In the genomic region with DNA sequence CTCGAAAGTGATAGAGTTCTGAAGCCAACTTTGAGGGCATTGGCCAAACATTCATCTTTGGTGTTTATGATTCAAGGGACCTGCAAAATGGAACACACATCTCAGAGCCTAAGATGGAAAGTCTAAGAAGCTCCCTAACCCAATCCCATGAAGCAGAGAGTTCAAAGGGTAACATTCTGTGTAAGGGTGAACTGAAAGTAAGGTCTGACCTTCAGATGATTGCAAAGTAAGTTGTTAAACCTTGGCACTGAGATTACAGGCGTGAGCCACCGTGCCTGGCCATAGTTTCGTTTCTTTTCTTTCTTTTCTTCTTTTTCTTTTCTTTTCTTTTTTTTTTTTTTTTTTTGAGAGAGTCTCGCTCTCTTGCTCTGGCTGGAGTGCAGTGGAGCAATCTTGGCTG, we compare ENCODE assay signal across 19 cellular contexts. TPM values are rescaled to one million over a fixed set of nuclear protein-coding genes. Genes with fewer than 3 reads are reported as not detected.
DNase-seq lines count a peak whose midpoint lies in the region; ATAC-seq lines count a peak whose summit lies in the region.
"Had no signal": no experiment of that assay in that cellular context is flagged by ENCODE, and none has a peak within 500 bp of the region (broad histone marks: within the 10 kb centered on the region; RNA-seq: fewer than 3 reads in every experiment).

No MANE protein-coding gene starts in this region.

- peaks cover 15% of the 10 kb centered on the region for H3K36me3 Mint-ChIP-seq in T-helper 2 cell treated with Interferon-gamma antibody and Interleukin-4, amounts not matched to agents 5 μg/mL and 100 μg/mL, for 36 hours (ENCODE audit: low read depth)
- peaks cover 3% of the 10 kb centered on the region for H3K36me3 Mint-ChIP-seq in IgD-negative memory B cell
- H3K36me3 Mint-ChIP-seq in activated naive CD8-positive, alpha-beta T cell treated with anti-CD3 and anti-CD28 coated beads, Interleukin-2, amount 50 U/mL, for 24 hours (ENCODE audit: low read depth): peaks cover 23% of the 10 kb centered on the region
- peaks cover 4 to 11% (median 5%) of the 10 kb centered on the region in 5 donors for H3K36me3 Mint-ChIP-seq in naive thymus-derived CD4-positive, alpha-beta T cell

- POLR2A ChIA-PET in naive thymus-derived CD4-positive, alpha-beta T cell (lab: Charles Lee): interaction anchor here (0.9 kb wide), 1 partner anchor 379 kb away, joined by 3 read pairs; no protein-coding TSS in a partner anchor

- H3K9me3 Mint-ChIP-seq in T-helper 2 cell treated with Interferon-gamma antibody and Interleukin-4, amounts not matched to agents 5 μg/mL and 100 μg/mL, for 36 hours: peaks cover 7% of the 10 kb centered on the region
- H3K9me3 Mint-ChIP-seq in IgD-negative memory B cell: peaks cover 0 to 5% (median 0%) of the 10 kb centered on the region in 3 donors
- peaks cover 8% of the 10 kb centered on the region for H3K9me3 Mint-ChIP-seq in activated naive CD8-positive, alpha-beta T cell treated with anti-CD3 and anti-CD28 coated beads, Interleukin-2, amount 50 U/mL, for 24 hours
- peaks cover 0 to 5% (median 0%) of the 10 kb centered on the region in 11 donors for H3K9me3 Mint-ChIP-seq in naive thymus-derived CD4-positive, alpha-beta T cell

- no peaks in the 10 kb centered on the region for H3K27me3 ChIP-seq in naive thymus-derived CD4-positive, alpha-beta T cell (ENCODE audit: control insufficient read depth in 2 of 2, insufficient read depth in 2 of 2, low read length in 2 of 2)
- H3K27me3 ChIP-seq: gastroesophageal sphincter had no signal

- CTCF ChIA-PET in naive thymus-derived CD4-positive, alpha-beta T cell (lab: Charles Lee): interaction anchor here (0.6 to 1.3 kb wide), 2 partner anchors 43 to 218 kb away, joined by 3 to 8 read pairs; no protein-coding TSS in a partner anchor

- intact Hi-C loops in naive thymus-derived CD4-positive, alpha-beta T cell (cut with micrococcal nuclease): no loop called here

- DNase-seq in T-helper 2 cell treated with Interferon-gamma antibody and Interleukin-4, amounts not matched to agents 5 μg/mL and 100 μg/mL, for 36 hours (ENCODE audit: low spot score): no peak
- DNase-seq in T-helper 2 cell: no peak
- DNase-seq in activated naive CD8-positive, alpha-beta T cell treated with anti-CD3 and anti-CD28 coated beads, Interleukin-2, amount 50 U/mL, for 24 hours: no peak
- DNase-seq in naive thymus-derived CD4-positive, alpha-beta T cell: no peak
- no peak for DNase-seq in activated effector memory CD4-positive, alpha-beta T cell treated with Interleukin-2 at 50 U/mL for 16 hours
- no peak for DNase-seq in H4 (ENCODE audit: low spot score)
- DNase-seq: activated CD8-positive, alpha-beta memory T cell treated with anti-CD3 and anti-CD28 coated beads, Interleukin-2, amount 10 ng/mL, durations not matched to agents 7 days and 5 days; BE2C; DMS 273 treated with DMSO at 0.1 percent for 48 hours; erythroblast; GF-D8; left ventricle myocardium superior; NCI-H2029 treated with DMSO at 0.1 percent for 48 hours; stimulated activated CD4-positive, alpha-beta T cell treated with anti-CD3 and anti-CD28 coated beads, Interleukin-4, amount 100 ng/mL, for 4 hours had no signal

- ATAC-seq in activated naive CD8-positive, alpha-beta T cell treated with anti-CD3 and anti-CD28 coated beads, Interleukin-2, amount 50 U/mL, for 24 hours: no peak
- no peak for ATAC-seq in naive thymus-derived CD4-positive, alpha-beta T cell
- ATAC-seq in HG02798 (IDR thresholded peaks at IDR 0.05; ENCODE audit: poor library complexity, unreplicated experiment): no peak
- ATAC-seq: activated CD8-positive, alpha-beta memory T cell treated with anti-CD3 and anti-CD28 coated beads, Interleukin-2, amount 10 ng/mL, durations not matched to agents 7 days and 5 days; gastroesophageal sphincter; GM12878; left ventricle myocardium superior had no signal

- peaks cover 31% of the 10 kb centered on the region for H3K4me1 Mint-ChIP-seq in T-helper 2 cell treated with Interferon-gamma antibody and Interleukin-4, amounts not matched to agents 5 μg/mL and 100 μg/mL, for 36 hours (ENCODE audit: low read depth)
- peaks cover 37 to 39% (median 37%) of the 10 kb centered on the region in 3 donors for H3K4me1 Mint-ChIP-seq in IgD-negative memory B cell
- peaks cover 70% of the 10 kb centered on the region for H3K4me1 Mint-ChIP-seq in activated naive CD8-positive, alpha-beta T cell treated with anti-CD3 and anti-CD28 coated beads, Interleukin-2, amount 50 U/mL, for 24 hours
- H3K4me1 Mint-ChIP-seq in naive thymus-derived CD4-positive, alpha-beta T cell: peaks cover 29 to 57% (median 47%) of the 10 kb centered on the region in 7 donors

- peaks cover 0 to 6% (median 0%) of the 10 kb centered on the region in 3 experiments for H3K36me3 ChIP-seq in naive thymus-derived CD4-positive, alpha-beta T cell (ENCODE audit: control insufficient read depth in 2 of 3, insufficient read depth in 3 of 3, low read length in 3 of 3)
- H3K36me3 ChIP-seq: BE2C, gastroesophageal sphincter had no signal

- H3K4me3 Mint-ChIP-seq in T-helper 2 cell treated with Interferon-gamma antibody and Interleukin-4, amounts not matched to agents 5 μg/mL and 100 μg/mL, for 36 hours: peak overlapping the region; percentile 21
- H3K4me3 Mint-ChIP-seq in IgD-negative memory B cell: peak overlapping the region; percentile 18 to 93 (median 39)
- peak overlapping the region; percentile 96 for H3K4me3 Mint-ChIP-seq in activated naive CD8-positive, alpha-beta T cell treated with anti-CD3 and anti-CD28 coated beads, Interleukin-2, amount 50 U/mL, for 24 hours
- peak overlapping the region in 9 of 10 donors; percentile 14 to 95 (median 38) for H3K4me3 Mint-ChIP-seq in naive thymus-derived CD4-positive, alpha-beta T cell
- H3K4me3 Mint-ChIP-seq: activated CD8-positive, alpha-beta memory T cell treated with anti-CD3 and anti-CD28 coated beads, Interleukin-2, amount 10 ng/mL, durations not matched to agents 7 days and 5 days had no signal

- H3K27me3 Mint-ChIP-seq in T-helper 2 cell treated with Interferon-gamma antibody and Interleukin-4, amounts not matched to agents 5 μg/mL and 100 μg/mL, for 36 hours (ENCODE audit: low read depth): no peaks in the 10 kb centered on the region
- no peaks in the 10 kb centered on the region for H3K27me3 Mint-ChIP-seq in IgD-negative memory B cell
- peaks cover 1% of the 10 kb centered on the region for H3K27me3 Mint-ChIP-seq in activated naive CD8-positive, alpha-beta T cell treated with anti-CD3 and anti-CD28 coated beads, Interleukin-2, amount 50 U/mL, for 24 hours
- peaks cover 0 to 3% (median 0%) of the 10 kb centered on the region in 5 donors for H3K27me3 Mint-ChIP-seq in naive thymus-derived CD4-positive, alpha-beta T cell
- H3K27me3 Mint-ChIP-seq: activated CD8-positive, alpha-beta memory T cell treated with anti-CD3 and anti-CD28 coated beads, Interleukin-2, amount 10 ng/mL, durations not matched to agents 7 days and 5 days had no signal

- no peak overlapping the region for H3K27ac ChIP-seq in naive thymus-derived CD4-positive, alpha-beta T cell (ENCODE audit: low read depth, low read length)
- H3K27ac ChIP-seq: 22Rv1, gastroesophageal sphincter had no signal

- H3K27ac Mint-ChIP-seq in T-helper 2 cell treated with Interferon-gamma antibody and Interleukin-4, amounts not matched to agents 5 μg/mL and 100 μg/mL, for 36 hours: no peak overlapping the region
- H3K27ac Mint-ChIP-seq in IgD-negative memory B cell: no peak overlapping the region
- peak overlapping the region; percentile 32 for H3K27ac Mint-ChIP-seq in activated naive CD8-positive, alpha-beta T cell treated with anti-CD3 and anti-CD28 coated beads, Interleukin-2, amount 50 U/mL, for 24 hours
- H3K27ac Mint-ChIP-seq in naive thymus-derived CD4-positive, alpha-beta T cell: no peak overlapping the region
- H3K27ac Mint-ChIP-seq: activated CD8-positive, alpha-beta memory T cell treated with anti-CD3 and anti-CD28 coated beads, Interleukin-2, amount 10 ng/mL, durations not matched to agents 7 days and 5 days had no signal

- H3K4me3 ChIP-seq in naive thymus-derived CD4-positive, alpha-beta T cell (ENCODE audit: low read length): no peak overlapping the region
- H3K4me3 ChIP-seq: gastroesophageal sphincter had no signal

- H3K4me1 ChIP-seq in naive thymus-derived CD4-positive, alpha-beta T cell (ENCODE audit: control insufficient read depth in 2 of 2, insufficient read depth in 2 of 2, low read length in 2 of 2): peaks cover 14 to 16% of the 10 kb centered on the region in 2 donors

- H3K9me3 ChIP-seq in naive thymus-derived CD4-positive, alpha-beta T cell (ENCODE audit: control insufficient read depth in 2 of 3, low read length in 3 of 3): no peaks in the 10 kb centered on the region
- H3K9me3 ChIP-seq: BE2C, gastroesophageal sphincter had no signal

RNA-seq across cellular contexts. Expression of a gene that starts 2.2 kb away (rescaled TPM):
- polyA plus RNA-seq in IgD-negative memory B cell: 8.7 TPM
- 10 to 100 TPM; 10.4 to 20.6 (median 13.3) TPM for total RNA-seq in naive thymus-derived CD4-positive, alpha-beta T cell
- polyA plus RNA-seq in naive thymus-derived CD4-positive, alpha-beta T cell: 10 to 100 TPM in 1 of 2 donors, 1 to 10 TPM in 1; 5.9 to 11.4 TPM
- 2.2 and 4.2 TPM in 2 replicates for total RNA-seq in H4 (2014; rRNA removed; shearing (Covaris generic))

RNA-seq across cellular contexts. Expression of a gene that starts 20.3 kb away (rescaled TPM):
- 8.1 TPM for polyA plus RNA-seq in IgD-negative memory B cell
- total RNA-seq in naive thymus-derived CD4-positive, alpha-beta T cell: 10 to 100 TPM; 23.3 to 49.2 (median 36.0) TPM
- polyA plus RNA-seq in naive thymus-derived CD4-positive, alpha-beta T cell: 1 to 10 TPM; 6.2 to 9.7 TPM
- total RNA-seq in H4 (2014; rRNA removed; shearing (Covaris generic)): 0.60 and 0.99 TPM in 2 replicates

RNA-seq across cellular contexts. Expression of a gene that starts 46.3 kb away (rescaled TPM):
- polyA plus RNA-seq in IgD-negative memory B cell: 1.9 TPM
- 10 to 100 TPM; 12.1 to 36.7 (median 15.1) TPM for total RNA-seq in naive thymus-derived CD4-positive, alpha-beta T cell
- 1 to 10 TPM in 1 of 2 donors, under 1 TPM in 1; 0.83 to 1.1 TPM for polyA plus RNA-seq in naive thymus-derived CD4-positive, alpha-beta T cell
- 7.4 and 17.7 TPM in 2 replicates for total RNA-seq in H4 (2014; rRNA removed; shearing (Covaris generic))

Comparison
In these comparisons a context has a peak if more than half of its experiments do, and no peak if none do; other contexts are left out.
1. H3K4me3 Mint-ChIP-seq: peak in every context shown above with its lines; median percentile 96 in activated naive CD8-positive, alpha-beta T cell treated with anti-CD3 and anti-CD28 coated beads, Interleukin-2, amount 50 U/mL, for 24 hours; 39 in IgD-negative memory B cell; 38 in naive thymus-derived CD4-positive, alpha-beta T cell; 21 in T-helper 2 cell treated with Interferon-gamma antibody and Interleukin-4, amounts not matched to agents 5 μg/mL and 100 μg/mL, for 36 hours.
2. RNA of a gene that starts 20.3 kb away (total RNA-seq): 23.3 to 49.2 TPM in naive thymus-derived CD4-positive, alpha-beta T cell; 0.60 to 0.99 TPM in H4; every median in the first group is over 10 times any median in the second.